ENCODE assay signal across 8 cellular contexts in genomic region chr17:30378191-30378796, GRCh38. TPM values are rescaled to one million over a fixed set of nuclear protein-coding genes. Genes with fewer than 3 reads are reported as not detected.
DNase-seq lines count a peak whose midpoint lies in the region; ATAC-seq and TF ChIP-seq lines count a peak whose summit lies in the region.

No MANE protein-coding gene starts in this region.

- 23 to 35% methylated on average over 25 to 32 of the region's 32 CpGs for WGBS in endodermal cell (ENCODE audit: insufficient coverage in 1 of 2, insufficient read length in 1 of 2), 2 experiments

- H3K27ac ChIP-seq in CD4-positive, CD25-positive, alpha-beta regulatory T cell (ENCODE audit: insufficient read depth, low read length, poor library complexity, severe bottlenecking): peak overlapping the region; percentile 90
- H3K27ac ChIP-seq in endodermal cell (ENCODE audit: low read depth, low read length) (no peak overlapping the region), temporal lobe (ENCODE audit: low read depth, low read length) (peak overlapping the region; percentile 91)
- peak overlapping the region; percentile 81 for H3K27ac ChIP-seq in naive thymus-derived CD4-positive, alpha-beta T cell (ENCODE audit: low read depth, low read length)

- H3K4me3 Mint-ChIP-seq in CD4-positive, CD25-positive, alpha-beta regulatory T cell: peak overlapping the region; percentile 92 to 99 (median 96)
- peak overlapping the region; percentile 73 for H3K4me3 Mint-ChIP-seq in activated CD8-positive, alpha-beta T cell treated with anti-CD3 and anti-CD28 coated beads for 36 hours
- H3K4me3 Mint-ChIP-seq in endodermal cell: peak overlapping the region; percentile 77
- peak overlapping the region; percentile 90 to 99 (median 94) for H3K4me3 Mint-ChIP-seq in naive thymus-derived CD4-positive, alpha-beta T cell

- no peaks in the 10 kb centered on the region for H3K36me3 Mint-ChIP-seq in CD4-positive, CD25-positive, alpha-beta regulatory T cell
- peaks cover 5% of the 10 kb centered on the region for H3K36me3 Mint-ChIP-seq in activated CD8-positive, alpha-beta T cell treated with anti-CD3 and anti-CD28 coated beads for 36 hours (ENCODE audit: low read depth)
- H3K36me3 Mint-ChIP-seq in endodermal cell (ENCODE audit: low read depth): no peaks in the 10 kb centered on the region
- H3K36me3 Mint-ChIP-seq in naive thymus-derived CD4-positive, alpha-beta T cell: peaks cover 0 to 3% (median 0%) of the 10 kb centered on the region in 5 donors

- H3K27ac Mint-ChIP-seq in CD4-positive, CD25-positive, alpha-beta regulatory T cell: peak overlapping the region; percentile 94 to 96 (median 95)
- H3K27ac Mint-ChIP-seq in activated CD8-positive, alpha-beta T cell treated with anti-CD3 and anti-CD28 coated beads for 36 hours: peak overlapping the region; percentile 87
- peak overlapping the region; percentile 92 for H3K27ac Mint-ChIP-seq in endodermal cell
- H3K27ac Mint-ChIP-seq in naive thymus-derived CD4-positive, alpha-beta T cell: peak overlapping the region; percentile 89 to 98 (median 94)

- intact Hi-C loops in activated CD8-positive, alpha-beta T cell treated with anti-CD3 and anti-CD28 coated beads for 36 hours (cut with micrococcal nuclease): no loop called here
- intact Hi-C loops in naive thymus-derived CD4-positive, alpha-beta T cell (cut with micrococcal nuclease): loop anchor here (1.0 to 10.0 kb wide), 11 partner anchors 15 to 528 kb away; partner anchors contain the start of genes CRLF3 (in 2 of the 2), GOSR1 (in 2 of the 2), NSRP1 (in 2 of the 2) and BLMH (in 1 of the 2)

- peaks cover 4% of the 10 kb centered on the region for H3K27me3 Mint-ChIP-seq in CD4-positive, CD25-positive, alpha-beta regulatory T cell
- no peaks in the 10 kb centered on the region for H3K27me3 Mint-ChIP-seq in activated CD8-positive, alpha-beta T cell treated with anti-CD3 and anti-CD28 coated beads for 36 hours
- peaks cover 15% of the 10 kb centered on the region for H3K27me3 Mint-ChIP-seq in endodermal cell (ENCODE audit: insufficient read depth)
- no peaks in the 10 kb centered on the region for H3K27me3 Mint-ChIP-seq in naive thymus-derived CD4-positive, alpha-beta T cell

- peak in 2 of 3 donors; percentile 36 to 79 for DNase-seq in CD4-positive, CD25-positive, alpha-beta regulatory T cell
- DNase-seq in activated CD8-positive, alpha-beta T cell treated with anti-CD3 and anti-CD28 coated beads for 36 hours: peak; percentile 72
- DNase-seq in endodermal cell (peak; percentile 81), T1000 (lab: John Stamatoyannopoulos, UW) (no peak), SIG-M5 (lab: John Stamatoyannopoulos, UW) (no peak)
- peak; percentile 25 to 76 (median 71) for DNase-seq in naive thymus-derived CD4-positive, alpha-beta T cell

- H3K36me3 ChIP-seq in CD4-positive, CD25-positive, alpha-beta regulatory T cell (ENCODE audit: control insufficient read depth, insufficient read depth, low read length): no peaks in the 10 kb centered on the region
- H3K36me3 ChIP-seq in endodermal cell (ENCODE audit: control insufficient read depth, insufficient read depth, low read length): no peaks in the 10 kb centered on the region
- peaks cover 0 to 5% (median 0%) of the 10 kb centered on the region in 3 experiments for H3K36me3 ChIP-seq in naive thymus-derived CD4-positive, alpha-beta T cell (ENCODE audit: control insufficient read depth in 2 of 3, insufficient read depth in 3 of 3, low read length in 3 of 3)

- no peak overlapping the region for H3K9ac ChIP-seq in endodermal cell (ENCODE audit: extremely low read depth, low read length, poor library complexity, severe bottlenecking)

- peaks cover 5% of the 10 kb centered on the region for H3K27me3 ChIP-seq in CD4-positive, CD25-positive, alpha-beta regulatory T cell (ENCODE audit: control insufficient read depth, insufficient read depth, low read length)
- peaks cover 7% of the 10 kb centered on the region for H3K27me3 ChIP-seq in endodermal cell (ENCODE audit: control insufficient read depth, insufficient read depth, low read length, poor library complexity, severe bottlenecking)
- no peaks in the 10 kb centered on the region for H3K27me3 ChIP-seq in naive thymus-derived CD4-positive, alpha-beta T cell (ENCODE audit: control insufficient read depth in 2 of 2, insufficient read depth in 2 of 2, low read length in 2 of 2)

- H3K9me3 Mint-ChIP-seq in CD4-positive, CD25-positive, alpha-beta regulatory T cell: no peaks in the 10 kb centered on the region
- H3K9me3 Mint-ChIP-seq in activated CD8-positive, alpha-beta T cell treated with anti-CD3 and anti-CD28 coated beads for 36 hours: no peaks in the 10 kb centered on the region
- H3K9me3 Mint-ChIP-seq in endodermal cell: no peaks in the 10 kb centered on the region
- peaks cover 0 to 4% (median 0%) of the 10 kb centered on the region in 11 donors for H3K9me3 Mint-ChIP-seq in naive thymus-derived CD4-positive, alpha-beta T cell

- CTCF ChIA-PET in activated CD8-positive, alpha-beta T cell treated with anti-CD3 and anti-CD28 coated beads for 36 hours (lab: Charles Lee): interaction anchor here (0.7 to 2.7 kb wide), 7 partner anchors 12 to 274 kb away, joined by 3 to 7 read pairs (median 4); no protein-coding TSS in a partner anchor
- CTCF ChIA-PET in naive thymus-derived CD4-positive, alpha-beta T cell (lab: Charles Lee): interaction anchor here (0.8 to 2.9 kb wide), 2 partner anchors 33 to 38 kb away, joined by 3 to 10 read pairs; no protein-coding TSS in a partner anchor

- H3K4me3 ChIP-seq in CD4-positive, CD25-positive, alpha-beta regulatory T cell (ENCODE audit: low read depth, low read length): peak overlapping the region; percentile 95
- peak overlapping the region; percentile 92 for H3K4me3 ChIP-seq in endodermal cell (ENCODE audit: low read length)
- H3K4me3 ChIP-seq in naive thymus-derived CD4-positive, alpha-beta T cell (ENCODE audit: low read length): peak overlapping the region; percentile 76

- peaks cover 10 to 53% (median 40%) of the 10 kb centered on the region in 4 donors for H3K4me1 Mint-ChIP-seq in CD4-positive, CD25-positive, alpha-beta regulatory T cell
- H3K4me1 Mint-ChIP-seq in activated CD8-positive, alpha-beta T cell treated with anti-CD3 and anti-CD28 coated beads for 36 hours (ENCODE audit: low read depth): peaks cover 63% of the 10 kb centered on the region
- peaks cover 37% of the 10 kb centered on the region for H3K4me1 Mint-ChIP-seq in endodermal cell
- peaks cover 36 to 59% (median 52%) of the 10 kb centered on the region in 7 donors for H3K4me1 Mint-ChIP-seq in naive thymus-derived CD4-positive, alpha-beta T cell

- no peaks in the 10 kb centered on the region for H3K9me3 ChIP-seq in CD4-positive, CD25-positive, alpha-beta regulatory T cell (ENCODE audit: control insufficient read depth in 2 of 2, low read length in 2 of 2)
- no peaks in the 10 kb centered on the region for H3K9me3 ChIP-seq in endodermal cell (ENCODE audit: control insufficient read depth, low read length)
- H3K9me3 ChIP-seq in naive thymus-derived CD4-positive, alpha-beta T cell (ENCODE audit: control insufficient read depth in 2 of 3, low read length in 3 of 3): no peaks in the 10 kb centered on the region

- H3K4me1 ChIP-seq in CD4-positive, CD25-positive, alpha-beta regulatory T cell (ENCODE audit: control insufficient read depth, insufficient read depth, low read length, poor library complexity, severe bottlenecking): peaks cover 34% of the 10 kb centered on the region
- peaks cover 14% of the 10 kb centered on the region for H3K4me1 ChIP-seq in endodermal cell (ENCODE audit: control insufficient read depth, insufficient read depth, low read length)
- H3K4me1 ChIP-seq in naive thymus-derived CD4-positive, alpha-beta T cell (ENCODE audit: control insufficient read depth in 2 of 2, insufficient read depth in 2 of 2, low read length in 2 of 2): peaks cover 20 to 50% of the 10 kb centered on the region in 2 donors

- no peak for TF ChIP-seq CTCF in activated CD8-positive, alpha-beta T cell treated with anti-CD3 and anti-CD28 coated beads for 36 hours (IDR thresholded peaks at IDR 0.05)
- no peak for TF ChIP-seq CTCF in endodermal cell (conservative IDR thresholded peaks at IDR 0.05)

- POLR2A ChIA-PET in activated CD8-positive, alpha-beta T cell treated with anti-CD3 and anti-CD28 coated beads for 36 hours (lab: Charles Lee): interaction anchor here (0.7 to 5.5 kb wide), 5 partner anchors 12 to 50 kb away, joined by 3 to 28 read pairs (median 6); no protein-coding TSS in a partner anchor
- POLR2A ChIA-PET in naive thymus-derived CD4-positive, alpha-beta T cell (lab: Charles Lee): interaction anchor here (1.3 to 1.8 kb wide), 3 partner anchors 11 to 38 kb away, joined by 3 to 5 read pairs (median 5); no protein-coding TSS in a partner anchor

- peak; percentile 18 to 26 for ATAC-seq in CD4-positive, CD25-positive, alpha-beta regulatory T cell (ENCODE audit: low read depth in 2 of 2)
- ATAC-seq in HG03045 (IDR thresholded peaks at IDR 0.05; ENCODE audit: unreplicated experiment): peak; percentile 9
- ATAC-seq in activated CD8-positive, alpha-beta T cell treated with anti-CD3 and anti-CD28 coated beads for 36 hours: peak; percentile 22
- peak; percentile 58 for ATAC-seq in naive thymus-derived CD4-positive, alpha-beta T cell

RNA-seq across cellular contexts. Expression of gene CPD, which starts 0.4 kb away (rescaled TPM):
- 40.2 TPM for total RNA-seq in CD4-positive, CD25-positive, alpha-beta regulatory T cell
- polyA plus RNA-seq in CD4-positive, CD25-positive, alpha-beta regulatory T cell: 10 to 100 TPM in 1 of 4 donors, 1 to 10 TPM in 3; 6.5 to 11.0 (median 8.1) TPM
- total RNA-seq in activated CD8-positive, alpha-beta T cell treated with anti-CD3 and anti-CD28 coated beads for 36 hours: 10 to 100 TPM; 25.9 to 26.8 TPM
- 10 to 100 TPM; 81.7 to 82.1 TPM for total RNA-seq in endodermal cell
- polyA plus RNA-seq in endodermal cell (2013, experiment 1 of 2): 38.8 TPM
- polyA plus RNA-seq in endodermal cell (2013, experiment 2 of 2): 40.4 TPM
- total RNA-seq in naive thymus-derived CD4-positive, alpha-beta T cell: 10 to 100 TPM; 16.5 to 52.9 (median 22.6) TPM
- polyA plus RNA-seq in naive thymus-derived CD4-positive, alpha-beta T cell: 10 to 100 TPM; 14.9 to 17.3 TPM
- total RNA-seq in temporal lobe: 52.6 TPM

RNA-seq across cellular contexts. Expression of gene TMIGD1, which starts 44.4 kb away (rescaled TPM):
- total RNA-seq in CD4-positive, CD25-positive, alpha-beta regulatory T cell: not detected
- not detected for polyA plus RNA-seq in CD4-positive, CD25-positive, alpha-beta regulatory T cell
- total RNA-seq in activated CD8-positive, alpha-beta T cell treated with anti-CD3 and anti-CD28 coated beads for 36 hours: not detected
- not detected for total RNA-seq in endodermal cell
- polyA plus RNA-seq in endodermal cell (2013, experiment 1 of 2): not detected
- polyA plus RNA-seq in endodermal cell (2013, experiment 2 of 2): not detected
- total RNA-seq in naive thymus-derived CD4-positive, alpha-beta T cell: not detected
- not detected for polyA plus RNA-seq in naive thymus-derived CD4-positive, alpha-beta T cell
- total RNA-seq in temporal lobe: not detected

Comparison
In these comparisons a context has a peak if more than half of its experiments do, and no peak if none do; other contexts are left out.
1. DNase-seq: peak in CD4-positive, CD25-positive, alpha-beta regulatory T cell (2 of 3), activated CD8-positive, alpha-beta T cell treated with anti-CD3 and anti-CD28 coated beads for 36 hours (single experiment), endodermal cell (single experiment) and naive thymus-derived CD4-positive, alpha-beta T cell (9 of 9); none in T1000 (single experiment) and SIG-M5 (single experiment).
2. Peak in every context shown above with its lines, with median percentiles within 50 percentile points of each other: ATAC-seq, H3K4me3 ChIP-seq, H3K27ac Mint-ChIP-seq and H3K4me3 Mint-ChIP-seq.